In genomic region chr6:120511712-120512111, GRCh38 we compare ENCODE assay signal across 30 cellular contexts.
"Had no signal": no experiment of that assay in that cellular context is flagged by ENCODE, and none has a peak within 500 bp of the region (broad histone marks: within the 10 kb centered on the region; RNA-seq: fewer than 3 reads in every experiment).

No MANE protein-coding gene starts in this region.

- H3K9me3 ChIP-seq: adrenal gland, ascending aorta, body of pancreas had no signal

- H3K4me3 ChIP-seq: adrenal gland, ascending aorta, body of pancreas, breast epithelium, cardiac muscle cell had no signal

- H3K27me3 ChIP-seq: adrenal gland, ascending aorta, body of pancreas, brain microvascular endothelial cell, breast epithelium, cardiac muscle cell had no signal

- H3K27ac ChIP-seq: adrenal gland, ascending aorta, body of pancreas, brain microvascular endothelial cell, breast epithelium, cardiac muscle cell had no signal

- H3K36me3 ChIP-seq: adrenal gland, ascending aorta, brain microvascular endothelial cell, breast epithelium, cardiac muscle cell had no signal

- DNase-seq: activated effector memory CD4-positive, alpha-beta T cell treated with anti-CD3 and anti-CD28 coated beads, Interleukin-2, amount 50 U/mL, for 16 hours; activated effector memory CD4-positive, alpha-beta T cell treated with Interleukin-2 at 50 U/mL for 16 hours; activated gamma-delta T cell; activated gamma-delta T cell treated with Interleukin-2 at 50 U/mL for 16 hours; activated naive CD4-positive, alpha-beta T cell; activated naive CD4-positive, alpha-beta T cell treated with anti-CD3 and anti-CD28 coated beads for 36 hours; activated naive CD4-positive, alpha-beta T cell treated with anti-CD3 and anti-CD28 coated beads, Interleukin-2, amount 10 ng/mL, durations not matched to agents 7 days and 5 days; activated naive CD4-positive, alpha-beta T cell treated with anti-CD3 and anti-CD28 coated beads, Interleukin-2, amount 50 U/mL, for 16 hours; activated naive CD4-positive, alpha-beta T cell treated with Interleukin-2 at 50 U/mL for 16 hours; activated naive CD8-positive, alpha-beta T cell treated with anti-CD3 and anti-CD28 coated beads for 36 hours; activated naive CD8-positive, alpha-beta T cell treated with anti-CD3 and anti-CD28 coated beads, Interleukin-2, amount 10 ng/mL, durations not matched to agents 7 days and 5 days; activated naive CD8-positive, alpha-beta T cell treated with anti-CD3 and anti-CD28 coated beads, Interleukin-2, amount 50 U/mL, for 24 hours; activated T-cell treated with anti-CD3 and anti-CD28 coated beads, Interleukin-2, amount 50 U/mL, for 1 hour; activated T-cell treated with anti-CD3 and anti-CD28 coated beads, Interleukin-2, amount 50 U/mL, for 24 hours; activated T-cell treated with anti-CD3 and anti-CD28 coated beads, Interleukin-2, amount 50 U/mL, for 4 hours; activated T-cell treated with anti-CD3 and anti-CD28 coated beads, Interleukin-2, amount 50 U/mL, for 48 hours; activated T-cell treated with anti-CD3 and anti-CD28 coated beads, Interleukin-2, amount 50 U/mL, for 72 hours; adrenal gland; amniotic stem cell; amygdala; anterior cingulate cortex; aorta; body of pancreas; brain microvascular endothelial cell; caudate nucleus; central memory CD4-positive, alpha-beta T cell; cerebellar nuclear complex had no signal
